Comparison of ENCODE assay signal across 37 cellular contexts in genomic region chr7:31091926-31092325, GRCh38. TPM values are rescaled to one million over a fixed set of nuclear protein-coding genes. Genes with fewer than 3 reads are reported as not detected.
"Had no signal": no experiment of that assay in that cellular context is flagged by ENCODE, and none has a peak within 500 bp of the region (broad histone marks: within the 10 kb centered on the region; RNA-seq: fewer than 3 reads in every experiment).

No MANE protein-coding gene starts in this region.

- H3K27ac ChIP-seq: KMS-11 had no signal

- H3K4me3 ChIP-seq: MG63 had no signal

- H3K9ac ChIP-seq: KMS-11 had no signal

- H3K36me3 ChIP-seq: MG63 had no signal

- H3K4me2 ChIP-seq: KMS-11 had no signal

- DNase-seq: Karpas-422, Kasumi-1, KG1, MG63, MM.1S, MV-4-11, NCI-H1048, NCI-H1092, NCI-H1092 treated with DMSO at 0.1 percent for 48 hours, NCI-H1105, NCI-H1105 treated with DMSO at 0.1 percent for 48 hours, NCI-H1417, NCI-H1417 treated with DMSO at 0.1 percent for 48 hours, NCI-H1436, NCI-H1436 treated with DMSO at 0.1 percent for 48 hours, NCI-H146, NCI-H1694, NCI-H1694 treated with DMSO at 0.1 percent for 48 hours, NCI-H187, NCI-H187 treated with DMSO at 0.1 percent for 48 hours, NCI-H1930, NCI-H2029, NCI-H2029 treated with DMSO at 0.1 percent for 48 hours, NCI-H2081, NCI-H2081 treated with DMSO at 0.1 percent for 48 hours, NCI-H2107, NCI-H2171, NCI-H2171 treated with DMSO at 0.1 percent for 48 hours, NCI-H2227 treated with DMSO at 0.1 percent for 48 hours, NCI-H226, NCI-H345, NCI-H446, NCI-H446 treated with DMSO at 0.1 percent for 48 hours had no signal

- H3K9me3 ChIP-seq: MG63 had no signal

RNA-seq across cellular contexts. Expression of gene ADCYAP1R1, which starts 39.8 kb away (rescaled TPM):
- total RNA-seq: M059J, MCF 10A, NCI-H460 had no signal
